1 cellular context compared by ENCODE assay signal in genomic region chr4:888029-888428, GRCh38.
TF ChIP-seq lines count a peak whose summit lies in the region.

No MANE protein-coding gene starts in this region.

TF ChIP-seq in H1, 55 proteins besides CTCF, POLR2A, EP300 and RAD21:
- no peak for TF ChIP-seq GABPA (IDR thresholded peaks at IDR 0.05; ENCODE audit: borderline replicate concordance, insufficient read depth, low read length)
- no peak for TF ChIP-seq CHD7 (IDR thresholded peaks at IDR 0.05; ENCODE audit: insufficient replicate concordance, low read length)
- no peak for TF ChIP-seq RNF2 (IDR thresholded peaks at IDR 0.05; ENCODE audit: borderline replicate concordance, low read depth, low read length, missing control alignments, poor library complexity, severe bottlenecking)
- TF ChIP-seq TAF1 (IDR thresholded peaks at IDR 0.05; ENCODE audit: low read depth, low read length) = no peak
- TF ChIP-seq SIRT6 (IDR thresholded peaks at IDR 0.05; ENCODE audit: low read length) = no peak
- no peak for TF ChIP-seq E2F6 (IDR thresholded peaks at IDR 0.05)
- no peak for TF ChIP-seq ATF3 (IDR thresholded peaks at IDR 0.05; ENCODE audit: insufficient read depth, low read depth, low read length)
- no peak for TF ChIP-seq KDM1A (IDR thresholded peaks at IDR 0.05; ENCODE audit: borderline replicate concordance, low read length)
- TF ChIP-seq KDM4A (IDR thresholded peaks at IDR 0.05; ENCODE audit: low read depth, low read length, severe bottlenecking) = no peak
- no peak for TF ChIP-seq YY1 (IDR thresholded peaks at IDR 0.05; ENCODE audit: low read depth, low read length)
- TF ChIP-seq GTF2F1 (IDR thresholded peaks at IDR 0.05; ENCODE audit: borderline replicate concordance, low read depth, low read length) = no peak
- no peak for TF ChIP-seq SP1 (IDR thresholded peaks at IDR 0.05; ENCODE audit: low read depth, low read length)
- no peak for TF ChIP-seq POLR2AphosphoS5 (IDR thresholded peaks at IDR 0.05; ENCODE audit: low read depth, low read length)
- no peak for TF ChIP-seq TCF12 (IDR thresholded peaks at IDR 0.05; ENCODE audit: low read depth, low read length)
- TF ChIP-seq CBX5 (IDR thresholded peaks at IDR 0.05; ENCODE audit: low read depth, low read length) = no peak
- TF ChIP-seq HDAC2 (IDR thresholded peaks at IDR 0.05; ENCODE audit: borderline replicate concordance in 1 of 2, low read depth in 2 of 2, low read length in 2 of 2) = no peak
- TF ChIP-seq CEBPB (IDR thresholded peaks at IDR 0.05; ENCODE audit: low read depth, low read length) = no peak
- TF ChIP-seq TAF7 (optimal IDR thresholded peaks at IDR 0.05; ENCODE audit: borderline replicate concordance, low read depth, low read length) = no peak
